ENCODE assay signal across 19 cellular contexts in the genomic region with DNA sequence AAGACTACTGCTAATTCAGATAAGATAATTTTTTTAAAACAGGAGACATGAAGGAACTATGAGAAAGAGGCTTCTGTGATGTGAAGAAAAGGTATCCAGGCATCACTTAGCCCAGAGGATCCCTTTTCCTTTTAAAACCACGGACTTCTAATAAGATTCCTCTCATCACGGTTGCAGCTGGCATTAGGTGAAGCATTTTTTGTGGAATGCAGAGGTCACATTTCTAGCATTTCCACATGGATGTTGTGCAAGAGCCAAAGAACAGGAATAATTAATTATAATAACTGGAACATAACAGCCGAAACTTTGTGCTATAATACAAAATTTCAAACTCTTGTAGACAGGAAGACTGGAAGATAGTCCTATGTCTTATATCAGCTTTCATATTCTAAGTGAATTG.
"Had no signal": no experiment of that assay in that cellular context is flagged by ENCODE, and none has a peak within 500 bp of the region (broad histone marks: within the 10 kb centered on the region; RNA-seq: fewer than 3 reads in every experiment).

No MANE protein-coding gene starts in this region.

- H3K36me3 ChIP-seq: vagina had no signal

- H3K4me1 ChIP-seq: parathyroid adenoma, vagina had no signal

- H3K27ac ChIP-seq: parathyroid adenoma, tibial nerve, vagina had no signal

- H3K27me3 Mint-ChIP-seq: dendritic cell treated with granulocyte-macrophage colony-stimulating factor and Interleukin-4, amounts not matched to agents 40 ng/mL and 50 ng/mL, for 4 days; naive thymus-derived CD8-positive, alpha-beta T cell had no signal

- H3K36me3 Mint-ChIP-seq: brain had no signal

- H3K27me3 ChIP-seq: tibial nerve, vagina had no signal

- H3K9ac ChIP-seq: parathyroid adenoma had no signal

- DNase-seq: activated CD4-positive, alpha-beta T cell treated with anti-CD3 and anti-CD28 coated beads, Interleukin-2, amount 50 U/mL, for 1 hour; activated naive CD4-positive, alpha-beta T cell treated with Interleukin-2 at 50 U/mL for 16 hours; activated T-cell treated with anti-CD3 and anti-CD28 coated beads for 4 hours; cerebellar nuclear complex; effector memory CD8-positive, alpha-beta T cell; foreskin melanocyte; mesenchymal stem cell; naive thymus-derived CD8-positive, alpha-beta T cell; stimulated activated CD4-positive, alpha-beta T cell treated with anti-CD3 and anti-CD28 coated beads, Interleukin-4, amount 100 ng/mL, for 24 hours; stimulated activated naive CD4-positive, alpha-beta T cell treated with Interleukin-2 at 50 U/mL for 16 hours; substantia nigra; T-cell; T-helper 9 cell had no signal

- ATAC-seq: activated CD4-positive, CD25-positive, alpha-beta regulatory T cell treated with anti-CD3 and anti-CD28 coated beads, Interleukin-2, amount 50 U/mL, for 24 hours; effector memory CD8-positive, alpha-beta T cell; naive thymus-derived CD8-positive, alpha-beta T cell; T-cell had no signal

- H3K4me3 ChIP-seq: tibial nerve, vagina had no signal

- H3K9me3 ChIP-seq: tibial nerve, vagina had no signal

- H2AFZ ChIP-seq: parathyroid adenoma had no signal

- H3K4me3 Mint-ChIP-seq: brain; dendritic cell treated with granulocyte-macrophage colony-stimulating factor and Interleukin-4, amounts not matched to agents 40 ng/mL and 50 ng/mL, for 4 days; effector memory CD8-positive, alpha-beta T cell; naive thymus-derived CD8-positive, alpha-beta T cell; T-cell had no signal

- H3K9me3 Mint-ChIP-seq: brain; dendritic cell treated with granulocyte-macrophage colony-stimulating factor and Interleukin-4, amounts not matched to agents 40 ng/mL and 50 ng/mL, for 4 days; effector memory CD8-positive, alpha-beta T cell; naive thymus-derived CD8-positive, alpha-beta T cell; T-cell had no signal

- H3K27ac Mint-ChIP-seq: brain; dendritic cell treated with granulocyte-macrophage colony-stimulating factor and Interleukin-4, amounts not matched to agents 40 ng/mL and 50 ng/mL, for 4 days; effector memory CD8-positive, alpha-beta T cell; naive thymus-derived CD8-positive, alpha-beta T cell; T-cell had no signal

- H3K79me2 ChIP-seq: parathyroid adenoma had no signal
